ENCODE assay signal across 16 cellular contexts in genomic region chr14:80264698-80265097, GRCh38. TPM values are rescaled to one million over a fixed set of nuclear protein-coding genes. Genes with fewer than 3 reads are reported as not detected.
"Had no signal": no experiment of that assay in that cellular context is flagged by ENCODE, and none has a peak within 500 bp of the region (broad histone marks: within the 10 kb centered on the region; RNA-seq: fewer than 3 reads in every experiment).

No MANE protein-coding gene starts in this region.

- DNase-seq: activated CD4-positive, alpha-beta T cell treated with anti-CD3 and anti-CD28 coated beads, Interleukin-2, amount 50 U/mL, for 1 hour; activated CD4-positive, CD25-positive, alpha-beta regulatory T cell treated with anti-CD3 and anti-CD28 coated beads, Interleukin-2, amount 50 U/mL, for 72 hours; activated CD8-positive, alpha-beta memory T cell treated with anti-CD3 and anti-CD28 coated beads, Interleukin-2, amount 50 U/mL, for 4 hours; activated naive CD4-positive, alpha-beta T cell treated with anti-CD3 and anti-CD28 coated beads, Interleukin-2, amount 10 ng/mL, durations not matched to agents 7 days and 5 days; activated naive CD8-positive, alpha-beta T cell treated with anti-CD3 and anti-CD28 coated beads, Interleukin-2, amount 50 U/mL, for 24 hours; activated T-cell treated with anti-CD3 and anti-CD28 coated beads, Interleukin-2, amount 50 U/mL, for 4 hours; anterior cingulate cortex; caudate nucleus; dorsolateral prefrontal cortex; endodermal cell; foreskin fibroblast; hippocampal formation; left lung; stimulated activated naive B cell treated with anti-CD40 and anti-IgM and Interleukin-4, amounts not matched to agents 10 μg/mL and 1 μg/mL and 100 μg/mL, for 72 hours; upper lobe of left lung had no signal

- ATAC-seq: activated naive CD8-positive, alpha-beta T cell treated with anti-CD3 and anti-CD28 coated beads, Interleukin-2, amount 50 U/mL, for 24 hours; activated T-cell treated with anti-CD3 and anti-CD28 coated beads, Interleukin-2, amount 50 U/mL, for 4 hours; left lung; stimulated activated naive B cell treated with anti-CD40 and anti-IgM and Interleukin-4, amounts not matched to agents 10 μg/mL and 1 μg/mL and 100 μg/mL, for 72 hours had no signal

RNA-seq across cellular contexts. Expression of gene DIO2, which starts 53.4 kb away (rescaled TPM):
- total RNA-seq: activated T-cell treated with anti-CD3 and anti-CD28 coated beads, Interleukin-2, amount 50 U/mL, for 4 hours; lung microvascular endothelial cell had no signal
